9 cellular contexts compared by ENCODE assay signal in the genomic region with DNA sequence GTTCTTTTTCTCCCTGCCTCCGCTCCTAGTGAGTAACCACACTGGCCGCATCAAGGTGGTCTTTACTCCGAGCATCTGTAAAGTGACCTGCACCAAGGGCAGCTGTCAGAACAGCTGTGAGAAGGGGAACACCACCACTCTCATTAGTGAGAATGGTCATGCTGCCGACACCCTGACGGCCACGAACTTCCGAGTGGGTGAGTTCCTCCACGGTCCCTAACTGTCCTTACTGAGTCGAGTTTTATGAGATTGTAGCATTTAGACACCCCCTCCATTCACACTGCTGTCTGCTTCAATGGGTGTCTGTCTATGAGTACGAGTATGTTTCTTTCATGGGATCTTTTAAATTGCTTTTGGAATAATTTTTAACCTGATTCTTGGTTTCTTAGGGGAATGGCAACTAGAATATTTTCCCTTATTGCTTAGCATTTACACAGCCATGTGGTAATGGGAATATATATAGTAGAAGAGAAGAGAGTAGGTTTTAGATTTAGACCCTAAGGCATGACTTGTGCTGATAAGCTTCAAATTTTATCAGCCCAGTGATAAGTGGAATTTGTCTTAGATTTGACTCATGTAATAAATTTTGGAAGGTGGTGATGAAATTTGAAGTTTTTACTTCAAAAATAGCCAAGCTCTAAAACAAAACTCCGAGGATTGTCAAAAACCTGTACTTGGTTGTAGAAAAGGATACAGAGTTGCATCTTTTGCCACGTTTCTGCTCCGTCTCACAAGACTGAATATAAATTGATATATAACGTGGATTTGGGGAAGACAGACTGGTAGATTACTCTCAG.
A peak's percentile ranks its signal among the peaks of the same experiment; 100 is the strongest.
DNase-seq lines count a peak whose midpoint lies in the region; ATAC-seq and TF ChIP-seq lines count a peak whose summit lies in the region.
"Had no signal": no experiment of that assay in that cellular context is flagged by ENCODE, and none has a peak within 500 bp of the region (broad histone marks: within the 10 kb centered on the region; RNA-seq: fewer than 3 reads in every experiment).

No MANE protein-coding gene starts in this region.

- peak overlapping the region; percentile 97 for H2AK5ac ChIP-seq in IMR-90 (ENCODE audit: low read depth, low read length)
- H2AK5ac ChIP-seq in mesendoderm (ENCODE audit: low read length) = no peak overlapping the region

- H3K18ac ChIP-seq in IMR-90 (ENCODE audit: low read depth, low read length) (peak overlapping the region; percentile 80), mesendoderm (ENCODE audit: low read length) (no peak overlapping the region)

- H3K23ac ChIP-seq in IMR-90 (ENCODE audit: low read depth, low read length) (peak overlapping the region; percentile 100), mesendoderm (ENCODE audit: low read length) (no peak overlapping the region)

- H3K4me1 ChIP-seq in IMR-90 (ENCODE audit: control insufficient read depth, insufficient read depth, low read length) = peaks cover 23% of the 10 kb centered on the region
- H3K4me1 ChIP-seq in breast epithelium = peaks cover 3 to 13% of the 10 kb centered on the region in 2 donors
- H3K4me1 ChIP-seq in stomach smooth muscle (ENCODE audit: control insufficient read depth, insufficient read depth, low read length) = peaks cover 49% of the 10 kb centered on the region
- peaks cover 3% of the 10 kb centered on the region for H3K4me1 ChIP-seq in mesendoderm (ENCODE audit: control insufficient read depth, low read depth, low read length)

- peaks cover 19% of the 10 kb centered on the region for H3K9me1 ChIP-seq in IMR-90 (ENCODE audit: insufficient read depth, low read length)

- H3K36me3 ChIP-seq in IMR-90 (ENCODE audit: control insufficient read depth, insufficient read depth, low read length) = peaks cover 7% of the 10 kb centered on the region
- H3K36me3 ChIP-seq in breast epithelium = no peaks in the 10 kb centered on the region
- no peaks in the 10 kb centered on the region for H3K36me3 ChIP-seq in stomach smooth muscle (ENCODE audit: control insufficient read depth in 2 of 2, insufficient read depth in 2 of 2, low read length in 2 of 2)
- H3K36me3 ChIP-seq in mesendoderm (ENCODE audit: control insufficient read depth, insufficient read depth, low read length) = no peaks in the 10 kb centered on the region

- H4K8ac ChIP-seq in IMR-90 (ENCODE audit: low read depth in 2 of 2, low read length in 2 of 2) = peak overlapping the region; percentile 71 to 94
- no peak overlapping the region for H4K8ac ChIP-seq in mesendoderm (ENCODE audit: low read depth, low read length)

- H2BK15ac ChIP-seq in IMR-90 (ENCODE audit: low read depth, low read length) (peak overlapping the region; percentile 80; the same call in 2 of the 3 replicates), mesendoderm (replicated peaks; ENCODE audit: low read depth) (no peak overlapping the region)

- H3K56ac ChIP-seq in IMR-90 (ENCODE audit: extremely low read depth, insufficient read depth, low read length) (peak overlapping the region; percentile 91), mesendoderm (ENCODE audit: low read length) (no peak overlapping the region)

- H3K79me1 ChIP-seq in IMR-90 (ENCODE audit: low read depth in 1 of 2, low read length in 2 of 2) (peaks cover 21 to 61% of the 10 kb centered on the region in 2 experiments), mesendoderm (ENCODE audit: low read length) (no peaks in the 10 kb centered on the region)

- H2BK120ac ChIP-seq in IMR-90 (ENCODE audit: low read depth, low read length) (peak overlapping the region; percentile 99), mesendoderm (ENCODE audit: low read depth, low read length) (no peak overlapping the region)

- no peaks in the 10 kb centered on the region for H3K79me2 ChIP-seq in mesendoderm (ENCODE audit: control insufficient read depth, insufficient read depth, low read length)

- H3K9me3 ChIP-seq in IMR-90 (ENCODE audit: control insufficient read depth, insufficient read depth, low read length) (no peaks in the 10 kb centered on the region), breast epithelium (no peaks in the 10 kb centered on the region), stomach smooth muscle (ENCODE audit: control insufficient read depth in 2 of 2, low read length in 2 of 2) (no peaks in the 10 kb centered on the region)

- dilution Hi-C loops in IMR-90 (cut with HindIII; ENCODE audit: low sequenced_read_pairs, unreplicated experiment) = no loop called here

- DNase-seq in IMR-90 (no peak), breast epithelium (ENCODE audit: low spot score in 2 of 2) (no peak), left kidney (ENCODE audit: low read depth, low spot score) (peak; percentile 64), germinal center (ENCODE audit: low spot score) (no peak), mesendoderm (no peak), CD1c-positive myeloid dendritic cell (ENCODE audit: extremely low spot score) (no peak)
- DNase-seq: stimulated activated CD4-positive, alpha-beta T cell treated with anti-CD3 and anti-CD28 coated beads, Interleukin-4, amount 100 ng/mL, for 1 hour had no signal

- peaks cover 8% of the 10 kb centered on the region; the same call in 1 of the 2 replicates for H4K20me1 ChIP-seq in IMR-90 (ENCODE audit: insufficient read depth, low read length)

- peak overlapping the region; percentile 99 for H3K4ac ChIP-seq in IMR-90 (ENCODE audit: low read depth, low read length)
- H3K4ac ChIP-seq in mesendoderm (ENCODE audit: low read depth, low read length) = no peak overlapping the region

- H2AK9ac ChIP-seq in IMR-90 (replicated peaks; ENCODE audit: low read depth, low read length, poor library complexity) = peak overlapping the region; percentile 91

- WGBS in IMR-90 (ENCODE audit: extremely low coverage in 2 of 2, insufficient read length in 1 of 2), 2 experiments = no CpG with 5 or more reads among the region's 14 CpGs
- no CpG with 5 or more reads among the region's 14 CpGs for WGBS in mesendoderm (ENCODE audit: extremely low coverage, insufficient coverage, low lambda C conversion rate)

- CTCF ChIA-PET in IMR-90 (lab: Yijun Ruan, JAX) = interaction anchor here (0.7 to 1.1 kb wide), 4 partner anchors 24 to 197 kb away, joined by 3 read pairs; no protein-coding TSS in a partner anchor

- H3K27me3 ChIP-seq in IMR-90 (ENCODE audit: control insufficient read depth, insufficient read depth, low read length) = no peaks in the 10 kb centered on the region
- H3K27me3 ChIP-seq in breast epithelium = no peaks in the 10 kb centered on the region
- H3K27me3 ChIP-seq in stomach smooth muscle (ENCODE audit: control insufficient read depth in 1 of 2, insufficient read depth in 2 of 2, low read length in 2 of 2) = no peaks in the 10 kb centered on the region
- no peaks in the 10 kb centered on the region for H3K27me3 ChIP-seq in mesendoderm (ENCODE audit: insufficient read depth, low read length, poor library complexity)

- H3K4me2 ChIP-seq in IMR-90 (ENCODE audit: low read depth, low read length) = peak overlapping the region; percentile 84
- H3K4me2 ChIP-seq in mesendoderm (ENCODE audit: low read length) = no peak overlapping the region

- H2BK5ac ChIP-seq in IMR-90 (ENCODE audit: low read depth, low read length, poor library complexity, severe bottlenecking) = peak overlapping the region; percentile 97
- no peak overlapping the region for H2BK5ac ChIP-seq in mesendoderm (ENCODE audit: low read length)

- peak overlapping the region; percentile 74 for H3K4me3 ChIP-seq in IMR-90 (ENCODE audit: insufficient read depth, low read depth, low read length)
- H3K4me3 ChIP-seq in breast epithelium = peak overlapping the region; percentile 35 to 60 (median 39)
- H3K4me3 ChIP-seq in stomach smooth muscle (ENCODE audit: low read length in 2 of 2) = peak overlapping the region; percentile 85 to 94
- no peak overlapping the region for H3K4me3 ChIP-seq in mesendoderm (ENCODE audit: low read length)

- peak overlapping the region; percentile 99 for H3K14ac ChIP-seq in IMR-90 (replicated peaks; ENCODE audit: low read depth, low read length)

- H4K91ac ChIP-seq in IMR-90 (ENCODE audit: insufficient read depth, low read depth, low read length) = peak overlapping the region; percentile 99

- in situ Hi-C loops in IMR-90 (cut with MboI; ENCODE audit: low sequenced_read_pairs) = loop anchor here (10.0 kb wide), 1 partner anchor 190 kb away; the partner anchor contains the start of gene LTBP1

- TSS peak; percentile 84 for BruUV-seq in IMR-90 (replicated peaks; lab: Mats Ljungman, UMichigan)

- H2BK20ac ChIP-seq in IMR-90 (ENCODE audit: low read depth, low read length) = peak overlapping the region; percentile 89

- H2AFZ ChIP-seq in IMR-90 (replicated peaks; ENCODE audit: low read length, poor library complexity) = peak overlapping the region; percentile 68

- H3K9ac ChIP-seq in IMR-90 (ENCODE audit: low read depth, low read length) = peak overlapping the region; percentile 92
- H3K9ac ChIP-seq in stomach smooth muscle (ENCODE audit: low read length in 2 of 2) = peak overlapping the region; percentile 88 to 95
- no peak overlapping the region for H3K9ac ChIP-seq in mesendoderm (ENCODE audit: low read length)

- H4K5ac ChIP-seq in IMR-90 (ENCODE audit: low read depth, low read length) = peak overlapping the region; percentile 92
- no peak overlapping the region for H4K5ac ChIP-seq in mesendoderm (ENCODE audit: low read length)

- POLR2A ChIA-PET in IMR-90 (lab: Charles Lee; ENCODE audit: unreplicated experiment) = no interaction called here

- H3K27ac ChIP-seq in IMR-90 (ENCODE audit: insufficient read depth, low read length) (peak overlapping the region; percentile 92), breast epithelium (peak overlapping the region; percentile 68 to 79), stomach smooth muscle (ENCODE audit: low read length) (peak overlapping the region; percentile 97), mesendoderm (ENCODE audit: low read depth, low read length) (no peak overlapping the region)

- no peak; the same call in 1 of the 2 replicates for TF ChIP-seq POLR2A in IMR-90 (IDR thresholded peaks at IDR 0.05; ENCODE audit: low read depth, low read length)
- TF ChIP-seq POLR2A in breast epithelium (IDR thresholded peaks at IDR 0.05) = no peak

- TF ChIP-seq CTCF in IMR-90 (conservative IDR thresholded peaks at IDR 0.05; ENCODE audit: low read depth, low read length) (no peak), breast epithelium (IDR thresholded peaks at IDR 0.05) (no peak)

- TF ChIP-seq RAD21 in IMR-90 (IDR thresholded peaks at IDR 0.05; ENCODE audit: low read length) = no peak

- ATAC-seq in IMR-90 (ENCODE audit: low read depth) = peak; percentile 18
- no peak for ATAC-seq in HG03460 (IDR thresholded peaks at IDR 0.05; ENCODE audit: unreplicated experiment)

- intact Hi-C loops in IMR-90 (cut with micrococcal nuclease) = loop anchor here (1.0 to 10.0 kb wide), 10 partner anchors 30 to 450 kb away; partner anchors contain the start of gene LTBP1
- intact Hi-C loops in breast epithelium (cut with DNase I; ENCODE audit: low total_unique reads) = no loop called here

TF ChIP-seq in IMR-90, 13 proteins besides CTCF, POLR2A, EP300 and RAD21 (continues in another document):
- TF ChIP-seq CHD1 (IDR thresholded peaks at IDR 0.05; ENCODE audit: low read depth, low read length) = peak; percentile 13; the same call in 1 of the 2 replicates
